ENCODE assay signal across 16 cellular contexts in the genomic region with DNA sequence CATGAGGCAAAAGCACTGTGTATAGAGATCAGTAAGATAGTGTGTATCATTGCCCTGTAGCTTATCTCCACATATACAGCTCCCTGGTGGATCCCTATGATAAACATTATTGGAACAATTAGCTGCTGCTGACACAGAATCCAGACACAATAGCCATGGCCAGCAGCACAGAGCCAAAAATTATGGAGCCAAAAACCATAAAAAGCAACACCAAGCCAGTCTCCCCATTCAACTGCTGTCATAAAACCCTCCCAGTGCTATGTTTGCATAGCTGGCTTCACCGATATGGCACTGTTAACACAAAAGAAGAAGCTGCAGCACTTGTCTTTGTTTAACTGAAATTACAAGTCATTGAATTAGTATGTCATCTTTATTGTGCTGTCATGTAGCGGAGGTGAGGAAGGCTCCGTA.
A peak's percentile ranks its signal among the peaks of the same experiment; 100 is the strongest.
DNase-seq lines count a peak whose midpoint lies in the region; ATAC-seq and TF ChIP-seq lines count a peak whose summit lies in the region.
"Had no signal": no experiment of that assay in that cellular context is flagged by ENCODE, and none has a peak within 500 bp of the region (broad histone marks: within the 10 kb centered on the region; RNA-seq: fewer than 3 reads in every experiment).

No MANE protein-coding gene starts in this region.

- H3K9ac ChIP-seq in H9 (ENCODE audit: extremely low read depth, insufficient read length, low read length) = no peak overlapping the region
- H3K9ac ChIP-seq: KMS-11 had no signal

- H3K9me3 ChIP-seq in H9 (ENCODE audit: control insufficient read depth, low read depth, low read length) = no peaks in the 10 kb centered on the region
- no peaks in the 10 kb centered on the region for H3K9me3 ChIP-seq in psoas muscle

- no peak overlapping the region for H2BK5ac ChIP-seq in H9 (ENCODE audit: insufficient read length, low read length)

- no peak overlapping the region for H3K56ac ChIP-seq in H9 (ENCODE audit: insufficient read length, low read depth, low read length)

- no peak overlapping the region for H2BK120ac ChIP-seq in H9 (ENCODE audit: low read depth, low read length, poor library complexity, severe bottlenecking)

- no peak for DNase-seq in H9
- DNase-seq in NCI-H1930 (lab: John Stamatoyannopoulos, UW) = peak; percentile 96 to 97
- DNase-seq in NCI-H748 treated with DMSO at 0.1 percent for 48 hours (lab: John Stamatoyannopoulos, UW) = peak; percentile 98
- no peak for DNase-seq in glutamatergic neuron
- DNase-seq in NCI-H1436 (lab: John Stamatoyannopoulos, UW) = no peak
- DNase-seq in medulla oblongata (ENCODE audit: extremely low spot score) = no peak
- DNase-seq in psoas muscle = no peak
- DNase-seq: cerebellar nuclear complex, foreskin keratinocyte, left ventricle myocardium superior, NCI-H2171 treated with DMSO at 0.1 percent for 48 hours had no signal

- H3K4me3 ChIP-seq in psoas muscle = no peak overlapping the region

- no peak overlapping the region for H3K4ac ChIP-seq in H9 (ENCODE audit: low read depth, low read length)

- H3K23me2 ChIP-seq in H9 (ENCODE audit: insufficient read length, low read depth, low read length, poor library complexity, severe bottlenecking) = no peaks in the 10 kb centered on the region

- no peak overlapping the region for H4K5ac ChIP-seq in H9 (ENCODE audit: insufficient read length, low read depth, low read length)

- TF ChIP-seq CTCF in H9 (conservative IDR thresholded peaks at IDR 0.05) = no peak
- no peak for TF ChIP-seq CTCF in glutamatergic neuron (IDR thresholded peaks at IDR 0.05; ENCODE audit: partially characterized antibody, unreplicated experiment)
- TF ChIP-seq CTCF in psoas muscle (IDR thresholded peaks at IDR 0.05) = no peak

- H3K4me3 Mint-ChIP-seq in H9 (no peak overlapping the region), glutamatergic neuron (ENCODE audit: unreplicated experiment) (peak overlapping the region; percentile 30)
- H3K4me3 Mint-ChIP-seq: activated T-helper 17 cell treated with anti-CD3 and anti-CD28 coated beads, Interleukin-2, amount 50 U/mL, for 72 hours; stimulated activated naive CD8-positive, alpha-beta T cell treated with anti-CD3 and anti-CD28 coated beads, Interleukin-15, Interleukin-2, amounts not matched to agents 100 ng/mL and 50 ng/mL, for 24 hours had no signal

- no peaks in the 10 kb centered on the region for H3K36me3 ChIP-seq in psoas muscle (ENCODE audit: insufficient read depth in 1 of 2, low read depth in 1 of 2)

- ATAC-seq in HG03175 (IDR thresholded peaks at IDR 0.05; ENCODE audit: unreplicated experiment) = no peak
- no peak for ATAC-seq in psoas muscle
- ATAC-seq: activated T-helper 17 cell treated with anti-CD3 and anti-CD28 coated beads, Interleukin-2, amount 50 U/mL, for 72 hours; foreskin keratinocyte; left ventricle myocardium superior; Panc1 had no signal

- no peak overlapping the region for H2AK5ac ChIP-seq in H9 (ENCODE audit: insufficient read length, low read length)

- H2BK20ac ChIP-seq in H9 (ENCODE audit: low read depth, low read length, poor library complexity, severe bottlenecking) = no peak overlapping the region

- H3K27ac ChIP-seq in H9 (ENCODE audit: insufficient read length, low read depth, low read length) = no peak overlapping the region
- H3K27ac ChIP-seq in psoas muscle = no peak overlapping the region
- H3K27ac ChIP-seq: foreskin keratinocyte, KMS-11 had no signal

- H3K9me3 Mint-ChIP-seq in H9 (peaks cover 0 to 4% of the 10 kb centered on the region in 2 experiments; a peak in 3 of 5 replicates), glutamatergic neuron (ENCODE audit: unreplicated experiment) (no peaks in the 10 kb centered on the region)
- H3K9me3 Mint-ChIP-seq: activated T-helper 17 cell treated with anti-CD3 and anti-CD28 coated beads, Interleukin-2, amount 50 U/mL, for 72 hours; stimulated activated naive CD8-positive, alpha-beta T cell treated with anti-CD3 and anti-CD28 coated beads, Interleukin-15, Interleukin-2, amounts not matched to agents 100 ng/mL and 50 ng/mL, for 24 hours had no signal

- H3K36me3 Mint-ChIP-seq in H9 (ENCODE audit: insufficient read depth in 1 of 3, low read depth in 3 of 3) (no peaks in the 10 kb centered on the region; a peak in 1 of 7 replicates), glutamatergic neuron (ENCODE audit: unreplicated experiment) (no peaks in the 10 kb centered on the region)

- no CpG with 5 or more reads among the region's 3 CpGs for WGBS in H9 (ENCODE audit: extremely low coverage, insufficient read length, low lambda C conversion rate)
- WGBS in psoas muscle, 3 donors = 45 to 50% (median 48%) methylated on average over 3 of the region's 3 CpGs

- H2AFZ ChIP-seq in H9 (ENCODE audit: low read length) = peak overlapping the region; percentile 57

- no peak overlapping the region for H4K91ac ChIP-seq in H9 (ENCODE audit: insufficient read length, low read depth, low read length)

- H3K27ac Mint-ChIP-seq in H9 = peak overlapping the region in 2 of 3 experiments; percentile 50 to 86; a peak in 3 of 7 replicates
- peak overlapping the region; percentile 86 for H3K27ac Mint-ChIP-seq in glutamatergic neuron (ENCODE audit: unreplicated experiment)
- H3K27ac Mint-ChIP-seq: activated T-helper 17 cell treated with anti-CD3 and anti-CD28 coated beads, Interleukin-2, amount 50 U/mL, for 72 hours; stimulated activated naive CD8-positive, alpha-beta T cell treated with anti-CD3 and anti-CD28 coated beads, Interleukin-15, Interleukin-2, amounts not matched to agents 100 ng/mL and 50 ng/mL, for 24 hours had no signal

- H4K8ac ChIP-seq in H9 (replicated peaks; ENCODE audit: insufficient read length, low read depth, low read length) = no peak overlapping the region

- no peak overlapping the region for H3T11ph ChIP-seq in H9 (ENCODE audit: low read length)

- H3K79me2 ChIP-seq in H9 (ENCODE audit: insufficient read depth, low read length) = no peaks in the 10 kb centered on the region

- H3K4me2 ChIP-seq in H9 (ENCODE audit: insufficient read depth, insufficient read length, low read length) = no peak overlapping the region
- H3K4me2 ChIP-seq: KMS-11 had no signal

- no peak overlapping the region for H2BK15ac ChIP-seq in H9 (ENCODE audit: low read depth, low read length)

- H3K79me1 ChIP-seq in H9 (ENCODE audit: insufficient read depth, low read depth, low read length, poor library complexity, severe bottlenecking) = no peaks in the 10 kb centered on the region

- H4K20me1 ChIP-seq in H9 (ENCODE audit: control insufficient read depth, insufficient read depth, insufficient read length) = no peaks in the 10 kb centered on the region

- H3K23ac ChIP-seq in H9 (ENCODE audit: insufficient read length, low read depth, low read length) = no peak overlapping the region

- intact Hi-C loops in psoas muscle (cut with DNase I) = no loop called here

- H3K4me1 ChIP-seq in H9 (ENCODE audit: insufficient read depth, low read length) (peaks cover 10% of the 10 kb centered on the region), psoas muscle (no peaks in the 10 kb centered on the region)
- H3K4me1 ChIP-seq: foreskin keratinocyte had no signal

- H3K27me3 ChIP-seq in H9 (ENCODE audit: insufficient read depth, low read length) = no peaks in the 10 kb centered on the region
- no peaks in the 10 kb centered on the region for H3K27me3 ChIP-seq in psoas muscle (ENCODE audit: insufficient read depth in 3 of 3, low read length in 2 of 3)

- no peaks in the 10 kb centered on the region for H3K27me3 Mint-ChIP-seq in H9 (ENCODE audit: low read depth)
- H3K27me3 Mint-ChIP-seq in glutamatergic neuron (ENCODE audit: unreplicated experiment) = peaks cover 3% of the 10 kb centered on the region
- H3K27me3 Mint-ChIP-seq: activated T-helper 17 cell treated with anti-CD3 and anti-CD28 coated beads, Interleukin-2, amount 50 U/mL, for 72 hours; stimulated activated naive CD8-positive, alpha-beta T cell treated with anti-CD3 and anti-CD28 coated beads, Interleukin-15, Interleukin-2, amounts not matched to agents 100 ng/mL and 50 ng/mL, for 24 hours had no signal

- H3K14ac ChIP-seq in H9 (ENCODE audit: insufficient read depth, low read length) = no peak overlapping the region

- H3K18ac ChIP-seq in H9 (ENCODE audit: insufficient read length, low read depth, low read length) = no peak overlapping the region

- peaks cover 10 to 33% of the 10 kb centered on the region in 2 experiments for H3K4me1 Mint-ChIP-seq in H9
- peaks cover 21% of the 10 kb centered on the region for H3K4me1 Mint-ChIP-seq in glutamatergic neuron (ENCODE audit: low read depth, unreplicated experiment)
- H3K4me1 Mint-ChIP-seq: activated T-helper 17 cell treated with anti-CD3 and anti-CD28 coated beads, Interleukin-2, amount 50 U/mL, for 72 hours had no signal

- no peak overlapping the region for H2BK12ac ChIP-seq in H9 (ENCODE audit: insufficient read length, low read depth, low read length)

Comparison
In these comparisons a context has a peak if more than half of its experiments do, and no peak if none do; other contexts are left out.
1. DNase-seq: peak in NCI-H1930 (2 of 2) and NCI-H748 treated with DMSO at 0.1 percent for 48 hours (single experiment); none in H9 (single experiment), glutamatergic neuron (single experiment), NCI-H1436 (single experiment), medulla oblongata (single experiment) and psoas muscle (0 of 2).